In the genomic region with DNA sequence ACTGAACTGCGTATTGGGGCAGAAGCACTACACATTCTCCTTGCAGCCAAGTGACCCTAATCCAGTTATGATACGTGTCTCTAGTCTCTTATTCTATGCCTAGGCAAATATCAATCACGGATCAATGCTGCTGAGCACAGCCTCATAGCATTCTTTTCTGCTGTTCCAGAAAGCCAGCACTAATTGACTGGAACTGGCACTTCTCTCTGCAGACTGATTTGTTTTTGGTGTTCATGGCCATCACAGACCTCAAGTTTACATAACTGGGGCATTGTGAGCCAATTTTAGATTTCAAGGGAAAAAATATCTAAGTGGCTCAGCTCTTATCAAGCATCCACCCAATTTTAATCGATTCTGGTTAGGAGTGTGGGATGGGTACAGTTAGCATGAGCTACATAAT, we compare ENCODE assay signal across 18 cellular contexts. TPM values are rescaled to one million over a fixed set of nuclear protein-coding genes. Genes with fewer than 3 reads are reported as not detected.
DNase-seq lines count a peak whose midpoint lies in the region; ATAC-seq and TF ChIP-seq lines count a peak whose summit lies in the region.
"Had no signal": no experiment of that assay in that cellular context is flagged by ENCODE, and none has a peak within 500 bp of the region (broad histone marks: within the 10 kb centered on the region; RNA-seq: fewer than 3 reads in every experiment).

No MANE protein-coding gene starts in this region.

- H2AFZ ChIP-seq in OCI-LY7 (ENCODE audit: low read length), result no peak overlapping the region
- H2AFZ ChIP-seq: GM23338 had no signal

- CTCF ChIA-PET in OCI-LY7 (lab: Charles Lee; ENCODE audit: unreplicated experiment), result no interaction called here

- intact Hi-C loops in dorsolateral prefrontal cortex (cut with DNase I) (loop anchor here in 1 of 2 donors (1.0 kb wide), 1 partner anchor 149 kb away; no protein-coding TSS in a partner anchor), OCI-LY7 (cut with micrococcal nuclease; ENCODE audit: unreplicated experiment) (no loop called here), body of pancreas (cut with DNase I) (no loop called here)

- no peaks in the 10 kb centered on the region for H4K20me1 ChIP-seq in OCI-LY7 (ENCODE audit: insufficient read depth, low read length)
- H4K20me1 ChIP-seq: BLaER1 treated with 17β-estradiol and CSF1 and Interleukin-3, amounts not matched to agents 10 nM and 100 nM had no signal

- H3K9me2 ChIP-seq in OCI-LY7 (ENCODE audit: insufficient read depth, low read length), result no peaks in the 10 kb centered on the region

- no peak overlapping the region for H3K4me2 ChIP-seq in OCI-LY7 (ENCODE audit: low read length)
- H3K4me2 ChIP-seq: BLaER1 treated with 17β-estradiol and CSF1 and Interleukin-3, amounts not matched to agents 10 nM and 100 nM; GM23338 had no signal

- peak; percentile 25 for DNase-seq in AG09319 (ENCODE audit: extremely low read depth, low read depth)
- DNase-seq in dorsolateral prefrontal cortex, result no peak
- DNase-seq in OCI-M1 (lab: John Stamatoyannopoulos, UW), result no peak
- no peak for DNase-seq in OCI-LY7 (ENCODE audit: low spot score)
- no peak for DNase-seq in body of pancreas
- DNase-seq: 8988T; Calu3; CD8-positive, alpha-beta T cell; DMS79 treated with DMSO at 0.1 percent for 48 hours; GF-D8; HCEC 1CT had no signal

- H3K79me2 ChIP-seq in OCI-LY7 (ENCODE audit: insufficient read depth, low read depth, low read length), result no peaks in the 10 kb centered on the region

- no peaks in the 10 kb centered on the region for H3K9me3 ChIP-seq in OCI-LY7 (ENCODE audit: low read length)
- no peaks in the 10 kb centered on the region for H3K9me3 ChIP-seq in body of pancreas
- H3K9me3 ChIP-seq: BLaER1 treated with 17β-estradiol and CSF1 and Interleukin-3, amounts not matched to agents 10 nM and 100 nM had no signal

- POLR2A ChIA-PET in OCI-LY7 (lab: Charles Lee), result no interaction called here

- 35 to 45% methylated on average over 4 of the region's 4 CpGs for WGBS in body of pancreas, 2 donors

- peak overlapping the region in 58 of 59 donors; percentile 6 to 97 (median 84) for H3K27ac ChIP-seq in dorsolateral prefrontal cortex
- H3K27ac ChIP-seq in layer of hippocampus (ENCODE audit: low read depth, low read length), result peak overlapping the region; percentile 83
- H3K27ac ChIP-seq in temporal lobe (ENCODE audit: low read depth, low read length), result peak overlapping the region; percentile 66
- no peak overlapping the region for H3K27ac ChIP-seq in OCI-LY7 (ENCODE audit: low read depth, low read length, poor library complexity, severe bottlenecking)
- no peak overlapping the region for H3K27ac ChIP-seq in body of pancreas
- H3K27ac ChIP-seq: BLaER1 treated with 17β-estradiol and CSF1 and Interleukin-3, amounts not matched to agents 10 nM and 100 nM; HL-60 had no signal

- no peaks in the 10 kb centered on the region for H3K27me3 ChIP-seq in dorsolateral prefrontal cortex
- no peaks in the 10 kb centered on the region for H3K27me3 ChIP-seq in layer of hippocampus (ENCODE audit: control insufficient read depth, insufficient read depth, low read length)
- no peaks in the 10 kb centered on the region for H3K27me3 ChIP-seq in body of pancreas
- H3K27me3 ChIP-seq: BLaER1 treated with 17β-estradiol and CSF1 and Interleukin-3, amounts not matched to agents 10 nM and 100 nM had no signal

- H3K4me1 ChIP-seq in OCI-LY7 (ENCODE audit: insufficient read depth, low read length, poor library complexity, severe bottlenecking) (no peaks in the 10 kb centered on the region), body of pancreas (peaks cover 19% of the 10 kb centered on the region)

- TF ChIP-seq CTCF in AG09319 (IDR thresholded peaks at IDR 0.05; ENCODE audit: low read depth, low read length) (no peak), dorsolateral prefrontal cortex (IDR thresholded peaks at IDR 0.05 in 54 of 56, conservative IDR thresholded peaks at IDR 0.05 in 2 of 56; ENCODE audit: low read depth in 1 of 56, partially characterized antibody in 56 of 56) (peak in 2 of 56 donors; percentile 11 to 13), OCI-LY7 (conservative IDR thresholded peaks at IDR 0.05; ENCODE audit: low read length) (no peak), body of pancreas (IDR thresholded peaks at IDR 0.05) (no peak)

- no peak for ATAC-seq in body of pancreas
- ATAC-seq: CD8-positive, alpha-beta T cell; GM23338 had no signal

- TF ChIP-seq POLR2A in body of pancreas (IDR thresholded peaks at IDR 0.05), result no peak

- BruUV-seq in OCI-LY7 (replicated peaks; lab: Mats Ljungman, UMichigan), result no TSS peak

- H3K4me3 ChIP-seq in dorsolateral prefrontal cortex, result peak overlapping the region in 8 of 59 donors; percentile 32 to 52 (median 46)
- no peak overlapping the region for H3K4me3 ChIP-seq in OCI-LY7 (ENCODE audit: low read depth, low read length, poor library complexity, severe bottlenecking)
- no peak overlapping the region for H3K4me3 ChIP-seq in body of pancreas
- H3K4me3 ChIP-seq: BLaER1 treated with 17β-estradiol and CSF1 and Interleukin-3, amounts not matched to agents 10 nM and 100 nM; GM23338 had no signal

- H3K36me3 ChIP-seq in OCI-LY7 (ENCODE audit: insufficient read depth, low read length) (no peaks in the 10 kb centered on the region), body of pancreas (replicated peaks in 1 of 2; ENCODE audit: insufficient read depth in 1 of 2, low read depth in 2 of 2) (no peaks in the 10 kb centered on the region)
- H3K36me3 ChIP-seq: BLaER1 treated with 17β-estradiol and CSF1 and Interleukin-3, amounts not matched to agents 10 nM and 100 nM had no signal

RNA-seq across cellular contexts. Expression of gene GLDN, which starts 37.9 kb away (rescaled TPM):
- total RNA-seq in dorsolateral prefrontal cortex (100 to 1,000 TPM in 14 of 120 experiments, 10 to 100 TPM in 106; 10.0 to 223 (median 46.3) TPM), temporal lobe (2.7 TPM), OCI-LY7 (2022) (not detected in 2 replicates), body of pancreas (1 to 10 TPM; 2.6 to 5.6 TPM)
- not detected in 2 replicates for total RNA-seq in OCI-LY7 (2014; rRNA removed; shearing (Covaris generic))
- total RNA-seq: A673; B cell; Calu3; CD8-positive, alpha-beta T cell had no signal

RNA-seq across cellular contexts. Expression of gene CYP19A1, which starts 41.0 kb away (rescaled TPM):
- total RNA-seq in dorsolateral prefrontal cortex, result 1 to 10 TPM in 12 of 120 experiments, under 1 TPM in 26, not detected in 82; 0.13 to 1.8 (median 0.67) TPM
- 0.25 TPM for total RNA-seq in temporal lobe
- 0.13 TPM in 1 of 2 replicates, not detected in the other for total RNA-seq in OCI-LY7 (2014; rRNA removed; shearing (Covaris generic))
- total RNA-seq in OCI-LY7 (2022), result not detected in 2 replicates
- total RNA-seq in body of pancreas, result under 1 TPM in 1 of 2 donors, not detected in 1; 0.26 TPM
- total RNA-seq: B cell; Calu3; CD8-positive, alpha-beta T cell; GM23338 had no signal

Comparison
In these comparisons a context has a peak if more than half of its experiments do, and no peak if none do; other contexts are left out.
1. H3K27ac ChIP-seq: peak in dorsolateral prefrontal cortex (58 of 59), layer of hippocampus (single experiment) and temporal lobe (single experiment); none in OCI-LY7 (single experiment) and body of pancreas (0 of 4).